20 cellular contexts compared by ENCODE assay signal in the genomic region with DNA sequence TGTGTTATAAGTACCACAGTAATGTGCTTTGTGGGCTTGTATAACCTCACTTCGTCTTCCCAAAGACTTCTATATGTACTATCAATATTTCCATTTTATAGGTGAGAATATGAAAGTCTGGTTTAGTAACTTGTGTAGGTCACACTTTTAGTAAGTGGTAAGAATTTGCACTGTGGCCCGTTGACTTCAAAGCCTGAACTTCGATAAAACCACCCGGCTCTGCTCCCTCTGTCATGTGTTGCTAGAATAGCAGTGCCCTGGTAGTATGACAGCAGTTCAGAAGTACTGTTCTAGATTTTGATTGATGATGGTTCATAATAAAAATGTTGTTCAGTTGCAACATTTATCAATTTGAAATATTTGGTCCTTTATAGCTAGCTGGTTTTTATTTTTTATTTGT.
DNase-seq lines count a peak whose midpoint lies in the region; ATAC-seq and TF ChIP-seq lines count a peak whose summit lies in the region.
"Had no signal": no experiment of that assay in that cellular context is flagged by ENCODE, and none has a peak within 500 bp of the region (broad histone marks: within the 10 kb centered on the region; RNA-seq: fewer than 3 reads in every experiment).

No MANE protein-coding gene starts in this region.

- H3K27me3 ChIP-seq in CD8-positive, alpha-beta T cell (ENCODE audit: insufficient read depth, low read length), result no peaks in the 10 kb centered on the region
- H3K27me3 ChIP-seq: breast epithelium, gastroesophageal sphincter had no signal

- no peaks in the 10 kb centered on the region for H3K4me1 ChIP-seq in CD8-positive, alpha-beta T cell (ENCODE audit: insufficient read depth, low read length)
- H3K4me1 ChIP-seq: breast epithelium, gastroesophageal sphincter had no signal

- no peaks in the 10 kb centered on the region for H3K9me3 ChIP-seq in CD8-positive, alpha-beta T cell (ENCODE audit: low read length)
- H3K9me3 ChIP-seq: breast epithelium, gastroesophageal sphincter, prostate gland had no signal

- H3K4me1 Mint-ChIP-seq in activated CD4-positive, alpha-beta memory T cell treated with anti-CD3 and anti-CD28 coated beads for 36 hours (ENCODE audit: low read depth), result peaks cover 50% of the 10 kb centered on the region
- no peaks in the 10 kb centered on the region for H3K4me1 Mint-ChIP-seq in activated CD4-positive, alpha-beta memory T cell treated with anti-CD3 and anti-CD28 coated beads, Interleukin-2, amount 10 ng/mL, durations not matched to agents 7 days and 5 days
- peaks cover 37% of the 10 kb centered on the region for H3K4me1 Mint-ChIP-seq in CD8-positive, alpha-beta T cell (ENCODE audit: low read depth)
- H3K4me1 Mint-ChIP-seq in activated naive CD8-positive, alpha-beta T cell (ENCODE audit: low read depth), result peaks cover 48% of the 10 kb centered on the region
- H3K4me1 Mint-ChIP-seq in natural killer cell, result peaks cover 32 to 42% of the 10 kb centered on the region in 2 donors

- CTCF ChIA-PET in activated CD4-positive, alpha-beta memory T cell treated with anti-CD3 and anti-CD28 coated beads for 36 hours (lab: Charles Lee), result interaction anchor here (0.6 to 1.9 kb wide), 5 partner anchors 13 to 368 kb away, joined by 3 to 4 read pairs (median 3); no protein-coding TSS in a partner anchor
- CTCF ChIA-PET in activated CD4-positive, alpha-beta memory T cell treated with anti-CD3 and anti-CD28 coated beads, Interleukin-2, amount 10 ng/mL, durations not matched to agents 7 days and 5 days (lab: Charles Lee), result no interaction called here
- CTCF ChIA-PET in CD8-positive, alpha-beta T cell (lab: Charles Lee), result interaction anchor here (0.6 kb wide), 2 partner anchors 243 to 284 kb away, joined by 3 read pairs; no protein-coding TSS in a partner anchor

- no peak for TF ChIP-seq CTCF in CD8-positive, alpha-beta T cell (IDR thresholded peaks at IDR 0.05)
- TF ChIP-seq CTCF in natural killer cell (IDR thresholded peaks at IDR 0.05), result no peak

- no peak overlapping the region for H3K4me3 Mint-ChIP-seq in activated CD4-positive, alpha-beta memory T cell treated with anti-CD3 and anti-CD28 coated beads for 36 hours
- H3K4me3 Mint-ChIP-seq in activated CD4-positive, alpha-beta memory T cell treated with anti-CD3 and anti-CD28 coated beads, Interleukin-2, amount 10 ng/mL, durations not matched to agents 7 days and 5 days, result no peak overlapping the region
- H3K4me3 Mint-ChIP-seq in CD8-positive, alpha-beta T cell, result no peak overlapping the region
- H3K4me3 Mint-ChIP-seq in activated naive CD8-positive, alpha-beta T cell, result peak overlapping the region; percentile 3
- no peak overlapping the region for H3K4me3 Mint-ChIP-seq in natural killer cell
- H3K4me3 Mint-ChIP-seq: WTC11 had no signal

- ATAC-seq in CD8-positive, alpha-beta T cell, result no peak
- ATAC-seq in natural killer cell (peak; percentile 55 to 92 (median 83)), HG02678 (IDR thresholded peaks at IDR 0.05; ENCODE audit: unreplicated experiment) (no peak)
- ATAC-seq: gastroesophageal sphincter, WTC11 had no signal

- intact Hi-C loops in activated CD4-positive, alpha-beta memory T cell treated with anti-CD3 and anti-CD28 coated beads for 36 hours (cut with micrococcal nuclease), result loop anchor here (1.0 kb wide), 1 partner anchor 19 kb away; no protein-coding TSS in a partner anchor
- intact Hi-C loops in CD8-positive, alpha-beta T cell (cut with DNase I, micrococcal nuclease), result loop anchor here in 1 of 2 experiments (2.0 kb wide), 1 partner anchor 14 kb away; no protein-coding TSS in a partner anchor
- intact Hi-C loops in natural killer cell (cut with micrococcal nuclease), result no loop called here
- intact Hi-C loops in head of caudate nucleus (cut with DNase I), result no loop called here

- peak; percentile 67 for DNase-seq in activated CD4-positive, alpha-beta memory T cell treated with anti-CD3 and anti-CD28 coated beads for 36 hours
- DNase-seq in activated CD4-positive, alpha-beta memory T cell treated with anti-CD3 and anti-CD28 coated beads, Interleukin-2, amount 10 ng/mL, durations not matched to agents 7 days and 5 days, result no peak
- DNase-seq in CD8-positive, alpha-beta T cell, result no peak
- no peak for DNase-seq in natural killer cell
- DNase-seq in HuH-7.5 (ENCODE audit: low spot score), result no peak
- DNase-seq in head of caudate nucleus, result no peak
- DNase-seq: cortex of kidney, GOT3, NCI-H1092 treated with DMSO at 0.1 percent for 48 hours, NCI-H2029, NCI-H2227 treated with DMSO at 0.1 percent for 48 hours, substantia nigra, T-helper 9 cell had no signal

- POLR2A ChIA-PET in activated CD4-positive, alpha-beta memory T cell treated with anti-CD3 and anti-CD28 coated beads for 36 hours (lab: Charles Lee), result no interaction called here
- POLR2A ChIA-PET in activated CD4-positive, alpha-beta memory T cell treated with anti-CD3 and anti-CD28 coated beads, Interleukin-2, amount 10 ng/mL, durations not matched to agents 7 days and 5 days (lab: Charles Lee), result no interaction called here
- POLR2A ChIA-PET in CD8-positive, alpha-beta T cell (lab: Charles Lee), result interaction anchor here (1.4 kb wide), 1 partner anchor 13 kb away, joined by 3 read pairs; no protein-coding TSS in a partner anchor

- H3K36me3 ChIP-seq in CD8-positive, alpha-beta T cell (ENCODE audit: insufficient read depth, low read length), result peaks cover 61% of the 10 kb centered on the region
- H3K36me3 ChIP-seq: breast epithelium, prostate gland had no signal

- H3K27ac Mint-ChIP-seq in activated CD4-positive, alpha-beta memory T cell treated with anti-CD3 and anti-CD28 coated beads for 36 hours, result no peak overlapping the region
- H3K27ac Mint-ChIP-seq in activated CD4-positive, alpha-beta memory T cell treated with anti-CD3 and anti-CD28 coated beads, Interleukin-2, amount 10 ng/mL, durations not matched to agents 7 days and 5 days, result no peak overlapping the region
- H3K27ac Mint-ChIP-seq in CD8-positive, alpha-beta T cell, result peak overlapping the region; percentile 45
- H3K27ac Mint-ChIP-seq in activated naive CD8-positive, alpha-beta T cell, result peak overlapping the region; percentile 61
- H3K27ac Mint-ChIP-seq in natural killer cell, result peak overlapping the region; percentile 62 to 77
- H3K27ac Mint-ChIP-seq: WTC11 had no signal

- no peak overlapping the region for H3K27ac ChIP-seq in CD8-positive, alpha-beta T cell (ENCODE audit: low read depth, low read length)
- H3K27ac ChIP-seq: breast epithelium, gastroesophageal sphincter, prostate gland had no signal

- no peaks in the 10 kb centered on the region for H3K27me3 Mint-ChIP-seq in activated CD4-positive, alpha-beta memory T cell treated with anti-CD3 and anti-CD28 coated beads for 36 hours
- no peaks in the 10 kb centered on the region for H3K27me3 Mint-ChIP-seq in activated CD4-positive, alpha-beta memory T cell treated with anti-CD3 and anti-CD28 coated beads, Interleukin-2, amount 10 ng/mL, durations not matched to agents 7 days and 5 days
- H3K27me3 Mint-ChIP-seq in CD8-positive, alpha-beta T cell (ENCODE audit: low read depth), result no peaks in the 10 kb centered on the region
- H3K27me3 Mint-ChIP-seq in activated naive CD8-positive, alpha-beta T cell, result no peaks in the 10 kb centered on the region
- no peaks in the 10 kb centered on the region for H3K27me3 Mint-ChIP-seq in natural killer cell (ENCODE audit: low read depth in 2 of 2)

- H3K36me3 Mint-ChIP-seq in activated CD4-positive, alpha-beta memory T cell treated with anti-CD3 and anti-CD28 coated beads for 36 hours, result peaks cover 38% of the 10 kb centered on the region
- peaks cover 75% of the 10 kb centered on the region for H3K36me3 Mint-ChIP-seq in activated CD4-positive, alpha-beta memory T cell treated with anti-CD3 and anti-CD28 coated beads, Interleukin-2, amount 10 ng/mL, durations not matched to agents 7 days and 5 days (ENCODE audit: low read depth)
- peaks cover 92% of the 10 kb centered on the region for H3K36me3 Mint-ChIP-seq in CD8-positive, alpha-beta T cell
- peaks cover 13% of the 10 kb centered on the region for H3K36me3 Mint-ChIP-seq in activated naive CD8-positive, alpha-beta T cell
- H3K36me3 Mint-ChIP-seq in natural killer cell, result peaks cover 28% of the 10 kb centered on the region

- no peaks in the 10 kb centered on the region for H3K9me3 Mint-ChIP-seq in activated CD4-positive, alpha-beta memory T cell treated with anti-CD3 and anti-CD28 coated beads for 36 hours
- no peaks in the 10 kb centered on the region for H3K9me3 Mint-ChIP-seq in activated CD4-positive, alpha-beta memory T cell treated with anti-CD3 and anti-CD28 coated beads, Interleukin-2, amount 10 ng/mL, durations not matched to agents 7 days and 5 days
- no peaks in the 10 kb centered on the region for H3K9me3 Mint-ChIP-seq in CD8-positive, alpha-beta T cell
- H3K9me3 Mint-ChIP-seq in activated naive CD8-positive, alpha-beta T cell (ENCODE audit: low read depth), result no peaks in the 10 kb centered on the region
- H3K9me3 Mint-ChIP-seq in natural killer cell, result no peaks in the 10 kb centered on the region

- H3K4me3 ChIP-seq in CD8-positive, alpha-beta T cell (ENCODE audit: low read depth, low read length), result no peak overlapping the region
- H3K4me3 ChIP-seq: breast epithelium, gastroesophageal sphincter, lung, prostate gland had no signal

Comparison
In these comparisons a context has a peak if more than half of its experiments do, and no peak if none do; other contexts are left out.
1. H3K27ac Mint-ChIP-seq: peak in CD8-positive, alpha-beta T cell (single experiment), activated naive CD8-positive, alpha-beta T cell (single experiment) and natural killer cell (2 of 2); none in activated CD4-positive, alpha-beta memory T cell treated with anti-CD3 and anti-CD28 coated beads for 36 hours (single experiment) and activated CD4-positive, alpha-beta memory T cell treated with anti-CD3 and anti-CD28 coated beads, Interleukin-2, amount 10 ng/mL, durations not matched to agents 7 days and 5 days (single experiment).
2. ATAC-seq: peak in natural killer cell (3 of 3); none in CD8-positive, alpha-beta T cell (single experiment) and HG02678 (single experiment).